8 cellular contexts compared by ENCODE assay signal in the genomic region with DNA sequence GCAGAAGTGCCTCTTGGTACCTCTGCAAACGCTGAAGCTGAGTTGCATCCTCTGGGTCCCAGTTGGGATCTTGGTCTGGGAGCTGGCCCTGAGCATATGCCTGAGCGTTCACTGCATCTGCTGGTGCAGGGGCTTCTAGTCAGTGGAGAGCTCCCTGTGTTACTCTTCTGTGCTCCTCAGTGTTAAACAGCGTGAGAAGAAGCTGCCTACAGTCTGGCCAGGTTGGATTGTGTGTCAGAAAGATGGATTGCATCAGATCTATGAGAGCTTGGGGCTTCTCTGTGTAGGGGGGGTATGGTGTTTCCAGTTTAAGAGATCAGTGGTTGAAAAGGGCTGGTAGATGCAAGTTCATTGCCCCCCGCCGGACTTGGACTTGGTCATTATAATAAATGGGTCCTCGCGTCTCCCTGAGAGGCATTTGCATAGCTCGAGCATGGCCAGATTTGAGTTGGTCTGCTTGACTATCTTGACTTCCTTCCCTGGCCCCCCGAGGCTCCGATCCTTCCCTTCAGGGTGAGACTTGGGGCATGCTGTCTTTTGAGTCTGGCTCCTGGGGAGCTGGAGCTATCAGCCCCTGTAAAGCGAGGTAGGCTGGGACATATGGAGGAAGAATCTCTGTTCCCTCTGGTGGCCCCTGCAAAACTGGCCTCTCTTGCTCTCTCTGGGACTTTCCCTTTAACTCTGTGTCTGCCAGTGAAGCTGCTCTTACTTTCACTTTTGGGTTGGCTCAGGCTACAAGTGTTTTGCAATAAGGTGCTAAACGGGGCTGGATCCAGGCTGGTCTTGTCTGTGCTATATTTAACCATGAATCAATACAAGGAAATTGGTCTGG. TPM values are rescaled to one million over a fixed set of nuclear protein-coding genes. Genes with fewer than 3 reads are reported as not detected.
DNase-seq lines count a peak whose midpoint lies in the region; ATAC-seq and TF ChIP-seq lines count a peak whose summit lies in the region.

No MANE protein-coding gene starts in this region.

- no peak overlapping the region for H3K27ac ChIP-seq in effector memory CD4-positive, alpha-beta T cell (ENCODE audit: insufficient read depth, low read length, poor library complexity, severe bottlenecking)
- no peak overlapping the region for H3K27ac ChIP-seq in neuronal stem cell (replicated peaks; ENCODE audit: low read length)
- no peak overlapping the region for H3K27ac ChIP-seq in WERI-Rb-1

- H3K23ac ChIP-seq in neuronal stem cell (ENCODE audit: low read depth, low read length, poor library complexity) = no peak overlapping the region

- H3K4me3 ChIP-seq in effector memory CD4-positive, alpha-beta T cell (ENCODE audit: insufficient read depth, low read depth, low read length, poor library complexity, severe bottlenecking) = peak overlapping the region; percentile 33
- H3K4me3 ChIP-seq in neuronal stem cell (ENCODE audit: low read length in 2 of 2) = no peak overlapping the region
- H3K4me3 ChIP-seq in WERI-Rb-1 (ENCODE audit: low read depth, low read length) = no peak overlapping the region

- H2BK120ac ChIP-seq in neuronal stem cell (ENCODE audit: low read depth, low read length) = no peak overlapping the region

- DNase-seq in ELR (ENCODE audit: low read depth) (peak; percentile 49), neuronal stem cell (ENCODE audit: low spot score) (no peak), WERI-Rb-1 (no peak), GOT3 (lab: John Stamatoyannopoulos, UW) (no peak), NCI-H510A treated with DMSO at 0.1 percent for 48 hours (lab: John Stamatoyannopoulos, UW) (no peak)
- peak in 1 of 3 donors; percentile 18 for DNase-seq in effector memory CD4-positive, alpha-beta T cell

- no peak overlapping the region for H3K4me2 ChIP-seq in neuronal stem cell (ENCODE audit: insufficient read depth, low read length, poor library complexity, severe bottlenecking)

- no peak overlapping the region for H4K91ac ChIP-seq in neuronal stem cell (ENCODE audit: low read depth, low read length, poor library complexity)

- H3K4me1 ChIP-seq in effector memory CD4-positive, alpha-beta T cell (ENCODE audit: control insufficient read depth, insufficient read depth, low read length, poor library complexity, severe bottlenecking) = no peaks in the 10 kb centered on the region
- no peaks in the 10 kb centered on the region for H3K4me1 ChIP-seq in neuronal stem cell (ENCODE audit: control insufficient read depth in 2 of 2, insufficient read depth in 1 of 2, low read depth in 1 of 2, low read length in 2 of 2)

- peak overlapping the region; percentile 20 for H3K4me3 Mint-ChIP-seq in T-helper 1 cell treated with Interleukin-12 subunit alpha and Interleukin-12 subunit beta and Interleukin-4 antibody, amounts not matched to agents 30 μg/mL and 1 μg/mL, for 36 hours

- no peaks in the 10 kb centered on the region for H3K27me3 ChIP-seq in effector memory CD4-positive, alpha-beta T cell (replicated peaks; ENCODE audit: control insufficient read depth, insufficient read depth, low read length, poor library complexity, severe bottlenecking)
- peaks cover 0 to 36% (median 0%) of the 10 kb centered on the region in 3 experiments for H3K27me3 ChIP-seq in neuronal stem cell (ENCODE audit: control insufficient read depth in 3 of 3, insufficient read depth in 3 of 3, low read depth in 1 of 3, low read length in 3 of 3)
- peaks cover 59% of the 10 kb centered on the region for H3K27me3 ChIP-seq in WERI-Rb-1 (ENCODE audit: insufficient read depth, low read depth, severe bottlenecking)

- H2BK12ac ChIP-seq in neuronal stem cell (ENCODE audit: low read length) = no peak overlapping the region

- no peaks in the 10 kb centered on the region for H3K9me3 ChIP-seq in effector memory CD4-positive, alpha-beta T cell (ENCODE audit: control insufficient read depth, low read length)
- H3K9me3 ChIP-seq in neuronal stem cell (replicated peaks in 1 of 2; ENCODE audit: control insufficient read depth in 2 of 2, insufficient read depth in 1 of 2, low read depth in 1 of 2, low read length in 2 of 2) (peaks cover 0 to 23% of the 10 kb centered on the region in 2 donors), WERI-Rb-1 (ENCODE audit: severe bottlenecking) (peaks cover 3% of the 10 kb centered on the region)

- peak; percentile 73 for ATAC-seq in HG02678 (IDR thresholded peaks at IDR 0.05; ENCODE audit: unreplicated experiment)

- H3K14ac ChIP-seq in neuronal stem cell (ENCODE audit: low read length) = no peak overlapping the region

- no peak overlapping the region for H2AK5ac ChIP-seq in neuronal stem cell (ENCODE audit: low read depth, low read length)

- no peaks in the 10 kb centered on the region for H3K79me1 ChIP-seq in neuronal stem cell (ENCODE audit: low read depth, low read length)

- peaks cover 26% of the 10 kb centered on the region for H3K4me1 Mint-ChIP-seq in T-helper 1 cell treated with Interleukin-12 subunit alpha and Interleukin-12 subunit beta and Interleukin-4 antibody, amounts not matched to agents 30 μg/mL and 1 μg/mL, for 36 hours (ENCODE audit: low read depth)

- peak overlapping the region; percentile 3 for H2AFZ ChIP-seq in neuronal stem cell (ENCODE audit: low read length)

- no peaks in the 10 kb centered on the region for H3K36me3 ChIP-seq in effector memory CD4-positive, alpha-beta T cell (ENCODE audit: control insufficient read depth, insufficient read depth, low read length)
- no peaks in the 10 kb centered on the region for H3K36me3 ChIP-seq in neuronal stem cell (replicated peaks in 1 of 2; ENCODE audit: control insufficient read depth in 2 of 2, insufficient read depth in 2 of 2, low read length in 2 of 2)
- no peaks in the 10 kb centered on the region for H3K36me3 ChIP-seq in WERI-Rb-1

- no peak overlapping the region for H3K4ac ChIP-seq in neuronal stem cell (ENCODE audit: low read length)

- peaks cover 8% of the 10 kb centered on the region for H3K27me3 Mint-ChIP-seq in T-helper 1 cell treated with Interleukin-12 subunit alpha and Interleukin-12 subunit beta and Interleukin-4 antibody, amounts not matched to agents 30 μg/mL and 1 μg/mL, for 36 hours (ENCODE audit: low read depth)

- no peaks in the 10 kb centered on the region for H3K36me3 Mint-ChIP-seq in T-helper 1 cell treated with Interleukin-12 subunit alpha and Interleukin-12 subunit beta and Interleukin-4 antibody, amounts not matched to agents 30 μg/mL and 1 μg/mL, for 36 hours (ENCODE audit: low read depth)

- WGBS in neuronal stem cell (ENCODE audit: extremely low coverage in 2 of 2, insufficient read length in 2 of 2, insufficient replicate concordance in 1 of 2), 2 donors = no CpG with 5 or more reads among the region's 12 CpGs

- H2BK15ac ChIP-seq in neuronal stem cell (ENCODE audit: low read length) = no peak overlapping the region

- no peak overlapping the region for H3K18ac ChIP-seq in neuronal stem cell (ENCODE audit: low read length)

- H3K9ac ChIP-seq in neuronal stem cell (ENCODE audit: low read depth, low read length, poor library complexity) = no peak overlapping the region

- H3K9me3 Mint-ChIP-seq in T-helper 1 cell treated with Interleukin-12 subunit alpha and Interleukin-12 subunit beta and Interleukin-4 antibody, amounts not matched to agents 30 μg/mL and 1 μg/mL, for 36 hours = peaks cover 3% of the 10 kb centered on the region

- no peak for TF ChIP-seq CTCF in WERI-Rb-1 (IDR thresholded peaks at IDR 0.05; ENCODE audit: low read depth, low read length)

- H2BK5ac ChIP-seq in neuronal stem cell (ENCODE audit: low read length) = no peak overlapping the region

- H3K27ac Mint-ChIP-seq in T-helper 1 cell treated with Interleukin-12 subunit alpha and Interleukin-12 subunit beta and Interleukin-4 antibody, amounts not matched to agents 30 μg/mL and 1 μg/mL, for 36 hours = no peak overlapping the region

- H4K8ac ChIP-seq in neuronal stem cell (ENCODE audit: low read depth, low read length) = no peak overlapping the region

RNA-seq across cellular contexts. Expression of gene OR10H4, which starts 52.9 kb away (rescaled TPM):
- not detected for polyA plus RNA-seq in neuronal stem cell (2013, experiment 1 of 2)
- polyA plus RNA-seq in neuronal stem cell (2013, experiment 2 of 2) = not detected
